Comparison of ENCODE assay signal across 10 cellular contexts in genomic region chr21:39660191-39660590, GRCh38. TPM values are rescaled to one million over a fixed set of nuclear protein-coding genes. Genes with fewer than 3 reads are reported as not detected.
A peak's percentile ranks its signal among the peaks of the same experiment; 100 is the strongest.
DNase-seq lines count a peak whose midpoint lies in the region; ATAC-seq and TF ChIP-seq lines count a peak whose summit lies in the region.
"Had no signal": no experiment of that assay in that cellular context is flagged by ENCODE, and none has a peak within 500 bp of the region (broad histone marks: within the 10 kb centered on the region; RNA-seq: fewer than 3 reads in every experiment).

No MANE protein-coding gene starts in this region.

- H3K4me1 ChIP-seq in breast epithelium (no peaks in the 10 kb centered on the region), muscle layer of colon (ENCODE audit: insufficient read depth, low read length) (peaks cover 31% of the 10 kb centered on the region)
- H3K4me1 ChIP-seq in effector memory CD4-positive, alpha-beta T cell (ENCODE audit: control insufficient read depth, insufficient read depth, low read length, poor library complexity, severe bottlenecking), result no peaks in the 10 kb centered on the region

- no peak for ATAC-seq in HG02571 (IDR thresholded peaks at IDR 0.05; ENCODE audit: unreplicated experiment)

- no peak for TF ChIP-seq POLR2A in breast epithelium (IDR thresholded peaks at IDR 0.05)

- H3K4me3 ChIP-seq in breast epithelium (peak overlapping the region in 2 of 3 donors; percentile 6 to 14), muscle layer of colon (ENCODE audit: low read depth in 1 of 2, low read length in 2 of 2) (peak overlapping the region in 1 of 2 donors; percentile 35)
- no peak overlapping the region for H3K4me3 ChIP-seq in effector memory CD4-positive, alpha-beta T cell (ENCODE audit: insufficient read depth, low read depth, low read length, poor library complexity, severe bottlenecking)

- intact Hi-C loops in breast epithelium (cut with DNase I; ENCODE audit: low total_unique reads), result no loop called here

- DNase-seq in DMS153 (lab: John Stamatoyannopoulos, UW) (peak; percentile 90), NCI-H2029 (lab: John Stamatoyannopoulos, UW) (peak; percentile 96), breast epithelium (ENCODE audit: low spot score in 2 of 2) (no peak), NCI-H187 (lab: John Stamatoyannopoulos, UW) (no peak)
- no peak for DNase-seq in effector CD4-positive, alpha-beta T cell
- DNase-seq in effector memory CD4-positive, alpha-beta T cell, result no peak
- DNase-seq: T-helper 2 cell had no signal

- H3K9ac ChIP-seq in muscle layer of colon (ENCODE audit: low read length), result no peak overlapping the region

- H3K36me3 ChIP-seq in breast epithelium, result no peaks in the 10 kb centered on the region
- H3K36me3 ChIP-seq in muscle layer of colon (ENCODE audit: insufficient read depth, low read length), result no peaks in the 10 kb centered on the region
- H3K36me3 ChIP-seq in effector memory CD4-positive, alpha-beta T cell (ENCODE audit: control insufficient read depth, insufficient read depth, low read length), result no peaks in the 10 kb centered on the region

- no peak for TF ChIP-seq CTCF in breast epithelium (IDR thresholded peaks at IDR 0.05)

- H3K27ac ChIP-seq in breast epithelium, result peak overlapping the region in 1 of 2 donors; percentile 71
- peak overlapping the region; percentile 63 for H3K27ac ChIP-seq in muscle layer of colon (ENCODE audit: low read depth, low read length)
- H3K27ac ChIP-seq in effector memory CD4-positive, alpha-beta T cell (ENCODE audit: insufficient read depth, low read length, poor library complexity, severe bottlenecking), result no peak overlapping the region

- H3K9me3 ChIP-seq in breast epithelium (no peaks in the 10 kb centered on the region), muscle layer of colon (ENCODE audit: low read length) (no peaks in the 10 kb centered on the region)
- H3K9me3 ChIP-seq in effector memory CD4-positive, alpha-beta T cell (ENCODE audit: control insufficient read depth, low read length), result no peaks in the 10 kb centered on the region

- H3K27me3 ChIP-seq in breast epithelium (no peaks in the 10 kb centered on the region), muscle layer of colon (ENCODE audit: control insufficient read depth in 1 of 2, insufficient read depth in 2 of 2, low read length in 2 of 2) (no peaks in the 10 kb centered on the region)
- no peaks in the 10 kb centered on the region for H3K27me3 ChIP-seq in effector memory CD4-positive, alpha-beta T cell (replicated peaks; ENCODE audit: control insufficient read depth, insufficient read depth, low read length, poor library complexity, severe bottlenecking)

RNA-seq across cellular contexts. Expression of gene B3GALT5, which starts 47.5 kb away (rescaled TPM):
- 1 to 10 TPM in 2 of 3 donors, not detected in 1; 2.3 to 2.9 TPM for total RNA-seq in breast epithelium
- total RNA-seq: G401 had no signal

Comparison
In these comparisons a context has a peak if more than half of its experiments do, and no peak if none do; other contexts are left out.
1. DNase-seq: peak in DMS153 (single experiment) and NCI-H2029 (single experiment); none in breast epithelium (0 of 2), effector CD4-positive, alpha-beta T cell (single experiment), effector memory CD4-positive, alpha-beta T cell (0 of 3) and NCI-H187 (0 of 2).